Comparison of ENCODE assay signal across 12 cellular contexts in the genomic region with DNA sequence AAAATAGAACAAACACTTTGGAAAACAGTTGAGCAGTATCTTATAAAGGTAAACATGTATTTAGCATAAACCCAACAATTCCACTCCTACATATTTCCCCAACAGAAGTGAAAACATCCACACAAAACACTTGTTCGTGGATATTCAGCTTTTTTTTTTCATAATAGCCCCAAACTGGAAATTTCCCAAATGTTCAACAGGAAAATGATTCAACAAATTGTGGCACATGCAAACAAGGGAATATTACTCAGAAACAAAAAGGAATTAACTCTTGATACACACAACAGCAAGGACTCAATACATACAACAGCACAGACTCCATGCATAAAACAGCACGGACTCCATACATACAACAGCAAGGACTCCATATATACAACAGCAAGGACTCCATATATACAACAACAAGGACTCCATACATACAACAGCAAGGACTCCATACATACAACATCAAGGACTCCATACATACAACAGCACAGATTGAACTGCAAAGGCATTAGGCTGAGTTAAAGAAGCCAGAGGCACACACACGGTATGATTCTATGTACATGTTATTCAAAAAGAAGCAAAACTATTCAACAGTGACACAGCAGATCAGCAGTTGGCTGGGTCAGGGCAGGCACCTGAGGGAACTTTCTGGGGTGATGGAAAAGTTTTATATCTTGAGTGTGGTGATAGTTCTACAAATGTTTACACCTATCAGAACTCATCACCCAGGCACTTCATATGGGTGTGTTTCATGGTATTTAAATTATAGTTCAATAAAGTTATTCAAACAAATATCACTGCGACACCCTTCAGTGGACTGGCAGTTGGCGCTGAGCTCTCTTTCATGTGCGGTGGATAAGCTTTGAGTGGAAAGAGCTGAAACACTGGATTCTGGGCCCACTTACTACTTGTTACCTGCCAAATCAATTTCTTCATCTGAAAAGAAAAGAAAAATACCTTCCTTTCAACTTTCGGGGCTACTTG. TPM values are rescaled to one million over a fixed set of nuclear protein-coding genes. Genes with fewer than 3 reads are reported as not detected.
DNase-seq lines count a peak whose midpoint lies in the region; TF ChIP-seq lines count a peak whose summit lies in the region.
"Had no signal": no experiment of that assay in that cellular context is flagged by ENCODE, and none has a peak within 500 bp of the region (broad histone marks: within the 10 kb centered on the region; RNA-seq: fewer than 3 reads in every experiment).

No MANE protein-coding gene starts in this region.

- H3K4me3 ChIP-seq in CD8-positive, alpha-beta memory T cell (ENCODE audit: low read length) = no peak overlapping the region
- H3K4me3 ChIP-seq in OCI-LY7 (ENCODE audit: low read depth, low read length, poor library complexity, severe bottlenecking) (no peak overlapping the region), esophagus squamous epithelium (no peak overlapping the region), parathyroid adenoma (ENCODE audit: low read depth, low read length) (no peak overlapping the region)

- H3K4me2 ChIP-seq in OCI-LY7 (ENCODE audit: low read length) (peak overlapping the region; percentile 13; the same call in 1 of the 2 replicates), parathyroid adenoma (ENCODE audit: low read length) (no peak overlapping the region)

- DNase-seq in CD8-positive, alpha-beta memory T cell = no peak
- DNase-seq in OCI-LY7 (ENCODE audit: low spot score) (no peak), esophagus squamous epithelium (lab: John Stamatoyannopoulos, UW) (no peak), HEK293T (ENCODE audit: extremely low spot score) (no peak), RKO (ENCODE audit: low spot score) (no peak), GM20000 (ENCODE audit: low spot score) (no peak)
- DNase-seq: Kasumi-1, NCI-H187, NCI-H82, SHP77, WERI-Rb-1 had no signal

- H3K4me3 Mint-ChIP-seq in CD8-positive, alpha-beta memory T cell = no peak overlapping the region

- peaks cover 37% of the 10 kb centered on the region for H3K4me1 ChIP-seq in CD8-positive, alpha-beta memory T cell (ENCODE audit: insufficient read depth, low read length)
- H3K4me1 ChIP-seq in OCI-LY7 (ENCODE audit: insufficient read depth, low read length, poor library complexity, severe bottlenecking) (peaks cover 73% of the 10 kb centered on the region), esophagus squamous epithelium (peaks cover 0 to 46% (median 18%) of the 10 kb centered on the region in 3 donors), parathyroid adenoma (no peaks in the 10 kb centered on the region)

- H3K36me3 Mint-ChIP-seq in CD8-positive, alpha-beta memory T cell = peaks cover 9 to 56% (median 21%) of the 10 kb centered on the region in 3 donors

- intact Hi-C loops in OCI-LY7 (cut with micrococcal nuclease; ENCODE audit: unreplicated experiment) (no loop called here), esophagus squamous epithelium (cut with DNase I) (no loop called here)

- H3K27ac ChIP-seq in CD8-positive, alpha-beta memory T cell (ENCODE audit: low read depth, low read length) = no peak overlapping the region
- H3K27ac ChIP-seq in OCI-LY7 (ENCODE audit: low read depth, low read length, poor library complexity, severe bottlenecking) (peak overlapping the region; percentile 77), esophagus squamous epithelium (peak overlapping the region in 3 of 4 donors; percentile 0 to 59 (median 48)), parathyroid adenoma (peak overlapping the region; percentile 45)
- H3K27ac ChIP-seq: WERI-Rb-1 had no signal

- no peak overlapping the region for H3K9ac ChIP-seq in parathyroid adenoma

- 0 out of 2 replicates have a peak, but pooled peaks cover 4% of the 10 kb centered on the region for H4K20me1 ChIP-seq in OCI-LY7 (ENCODE audit: insufficient read depth, low read length)

- H3K27me3 Mint-ChIP-seq in CD8-positive, alpha-beta memory T cell = peaks cover 0 to 3% of the 10 kb centered on the region in 2 donors

- H3K27ac Mint-ChIP-seq in CD8-positive, alpha-beta memory T cell = peak overlapping the region; percentile 25 to 78 (median 60)

- H3K9me3 ChIP-seq in CD8-positive, alpha-beta memory T cell (ENCODE audit: low read length) = no peaks in the 10 kb centered on the region
- no peaks in the 10 kb centered on the region for H3K9me3 ChIP-seq in OCI-LY7 (ENCODE audit: low read length)
- no peaks in the 10 kb centered on the region for H3K9me3 ChIP-seq in esophagus squamous epithelium
- H3K9me3 ChIP-seq in parathyroid adenoma (ENCODE audit: control insufficient read depth, low read length) = no peaks in the 10 kb centered on the region

- TF ChIP-seq CTCF in OCI-LY7 (conservative IDR thresholded peaks at IDR 0.05; ENCODE audit: low read length) (no peak), esophagus squamous epithelium (IDR thresholded peaks at IDR 0.05) (no peak), parathyroid adenoma (IDR thresholded peaks at IDR 0.05) (no peak), GM20000 (IDR thresholded peaks at IDR 0.05; ENCODE audit: extremely low read depth, missing control alignments) (no peak)

- 76 to 79% methylated on average over 7 of the region's 7 CpGs for WGBS in esophagus squamous epithelium, 2 donors

- no peak overlapping the region for H2AFZ ChIP-seq in OCI-LY7 (ENCODE audit: low read length)
- H2AFZ ChIP-seq in parathyroid adenoma = no peak overlapping the region

- no peaks in the 10 kb centered on the region for H3K27me3 ChIP-seq in CD8-positive, alpha-beta memory T cell (ENCODE audit: insufficient read depth, low read length, poor library complexity, severe bottlenecking)
- H3K27me3 ChIP-seq in esophagus squamous epithelium (no peaks in the 10 kb centered on the region), parathyroid adenoma (ENCODE audit: control insufficient read depth, insufficient read depth, low read length) (no peaks in the 10 kb centered on the region)

- no peaks in the 10 kb centered on the region for H3K9me2 ChIP-seq in OCI-LY7 (ENCODE audit: insufficient read depth, low read length)

- CTCF ChIA-PET in CD8-positive, alpha-beta memory T cell (lab: Charles Lee) = interaction anchor here (3.1 kb wide), 1 partner anchor 11 kb away, joined by 15 read pairs; no protein-coding TSS in a partner anchor
- CTCF ChIA-PET in OCI-LY7 (lab: Charles Lee; ENCODE audit: unreplicated experiment) (no interaction called here), HEK293T (lab: Yijun Ruan, JAX) (no interaction called here)

- no TSS peak for BruUV-seq in OCI-LY7 (replicated peaks; lab: Mats Ljungman, UMichigan)

- H3K36me3 ChIP-seq in CD8-positive, alpha-beta memory T cell (ENCODE audit: insufficient read depth, low read length) = no peaks in the 10 kb centered on the region
- H3K36me3 ChIP-seq in OCI-LY7 (ENCODE audit: insufficient read depth, low read length) (peaks cover 86% of the 10 kb centered on the region), esophagus squamous epithelium (peaks cover 0 to 7% (median 0%) of the 10 kb centered on the region in 3 donors), parathyroid adenoma (ENCODE audit: control insufficient read depth, insufficient read depth, low read length) (no peaks in the 10 kb centered on the region)
- H3K36me3 ChIP-seq: WERI-Rb-1 had no signal

- H3K79me2 ChIP-seq in OCI-LY7 (ENCODE audit: insufficient read depth, low read depth, low read length) (peaks cover 98% of the 10 kb centered on the region), parathyroid adenoma (no peaks in the 10 kb centered on the region)

- no peaks in the 10 kb centered on the region for H3K9me3 Mint-ChIP-seq in CD8-positive, alpha-beta memory T cell

- peaks cover 60 to 86% (median 82%) of the 10 kb centered on the region in 3 donors for H3K4me1 Mint-ChIP-seq in CD8-positive, alpha-beta memory T cell

- TF ChIP-seq POLR2A in esophagus squamous epithelium (IDR thresholded peaks at IDR 0.05) = no peak

- POLR2A ChIA-PET in CD8-positive, alpha-beta memory T cell (lab: Charles Lee) = no interaction called here
- POLR2A ChIA-PET in OCI-LY7 (lab: Charles Lee) (interaction anchor here (0.5 to 8.4 kb wide), 9 partner anchors 13 to 203 kb away, joined by 3 to 69 read pairs (median 3); no protein-coding TSS in a partner anchor), HEK293T (lab: Yijun Ruan, JAX) (no interaction called here)

TF ChIP-seq in HEK293T, 16 proteins besides CTCF, POLR2A, EP300 and RAD21:
- no peak for TF ChIP-seq BHLHE40 (IDR thresholded peaks at IDR 0.05; ENCODE audit: borderline replicate concordance)
- TF ChIP-seq FOXM1 (IDR thresholded peaks at IDR 0.05; ENCODE audit: borderline replicate concordance) = no peak
- no peak for TF ChIP-seq NFRKB (IDR thresholded peaks at IDR 0.05)
- TF ChIP-seq FOXA1 (IDR thresholded peaks at IDR 0.05) = no peak
- no peak for TF ChIP-seq TARDBP (IDR thresholded peaks at IDR 0.05)
- no peak for TF ChIP-seq ZNF384 (IDR thresholded peaks at IDR 0.05)
- no peak for TF ChIP-seq LEF1 (IDR thresholded peaks at IDR 0.05; ENCODE audit: borderline replicate concordance)
- no peak for TF ChIP-seq SP1 (IDR thresholded peaks at IDR 0.05)
- TF ChIP-seq, protein P1, sequence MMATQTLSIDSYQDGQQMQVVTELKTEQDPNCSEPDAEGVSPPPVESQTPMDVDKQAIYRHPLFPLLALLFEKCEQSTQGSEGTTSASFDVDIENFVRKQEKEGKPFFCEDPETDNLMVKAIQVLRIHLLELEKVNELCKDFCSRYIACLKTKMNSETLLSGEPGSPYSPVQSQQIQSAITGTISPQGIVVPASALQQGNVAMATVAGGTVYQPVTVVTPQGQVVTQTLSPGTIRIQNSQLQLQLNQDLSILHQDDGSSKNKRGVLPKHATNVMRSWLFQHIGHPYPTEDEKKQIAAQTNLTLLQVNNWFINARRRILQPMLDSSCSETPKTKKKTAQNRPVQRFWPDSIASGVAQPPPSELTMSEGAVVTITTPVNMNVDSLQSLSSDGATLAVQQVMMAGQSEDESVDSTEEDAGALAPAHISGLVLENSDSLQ (IDR thresholded peaks at IDR 0.05) = no peak
- no peak for TF ChIP-seq L3MBTL2 (conservative IDR thresholded peaks at IDR 0.05)
- no peak for TF ChIP-seq SUZ12 (IDR thresholded peaks at IDR 0.05)
- no peak for TF ChIP-seq CTBP1 (IDR thresholded peaks at IDR 0.05; ENCODE audit: borderline replicate concordance)
- no peak for TF ChIP-seq HDGF (IDR thresholded peaks at IDR 0.05; ENCODE audit: borderline replicate concordance)
- TF ChIP-seq ELF4 (IDR thresholded peaks at IDR 0.05) = no peak
- no peak for TF ChIP-seq FOXK2 (IDR thresholded peaks at IDR 0.05)
- TF ChIP-seq ARNT (IDR thresholded peaks at IDR 0.05) = no peak

RNA-seq across cellular contexts. Expression of a gene that starts 28.2 kb away (rescaled TPM):
- 100 to 1,000 TPM; 125 to 126 TPM for total RNA-seq in CD8-positive, alpha-beta memory T cell
- 87.4 TPM for polyA plus RNA-seq in CD8-positive, alpha-beta memory T cell
- total RNA-seq in OCI-LY7 (2014; rRNA removed; shearing (Covaris generic)) = 76.6 and 81.8 TPM in 2 replicates
- total RNA-seq in OCI-LY7 (2022) (138 and 152 TPM in 2 replicates), esophagus squamous epithelium (10 to 100 TPM in 2 of 4 donors, 1 to 10 TPM in 2; 5.0 to 22.7 (median 12.4) TPM)
